In genomic region chr10:127578628-127579305, GRCh38 we compare ENCODE assay signal across 17 cellular contexts. TPM values are rescaled to one million over a fixed set of nuclear protein-coding genes. Genes with fewer than 3 reads are reported as not detected.
A peak's percentile ranks its signal among the peaks of the same experiment; 100 is the strongest.
DNase-seq lines count a peak whose midpoint lies in the region; ATAC-seq and TF ChIP-seq lines count a peak whose summit lies in the region.
"Had no signal": no experiment of that assay in that cellular context is flagged by ENCODE, and none has a peak within 500 bp of the region (broad histone marks: within the 10 kb centered on the region; RNA-seq: fewer than 3 reads in every experiment).

No MANE protein-coding gene starts in this region.

- H3K36me3 Mint-ChIP-seq in activated T-helper 17 cell treated with anti-CD3 and anti-CD28 coated beads, Interleukin-2, amount 50 U/mL, for 72 hours (ENCODE audit: low read depth), result no peaks in the 10 kb centered on the region
- H3K36me3 Mint-ChIP-seq: CD4-positive, CD25-positive, alpha-beta regulatory T cell had no signal

- H3K4me1 ChIP-seq in GM23248 (ENCODE audit: insufficient read depth), result no peaks in the 10 kb centered on the region
- no peaks in the 10 kb centered on the region for H3K4me1 ChIP-seq in right cardiac atrium (ENCODE audit: control insufficient read depth, insufficient read depth, low read length)
- H3K4me1 ChIP-seq in parathyroid adenoma, result no peaks in the 10 kb centered on the region
- H3K4me1 ChIP-seq in BE2C, result no peaks in the 10 kb centered on the region

- H3K4me2 ChIP-seq in GM23248 (ENCODE audit: unreplicated experiment), result no peak overlapping the region
- H3K4me2 ChIP-seq in parathyroid adenoma (ENCODE audit: low read length), result no peak overlapping the region

- H3F3A ChIP-seq in GM23248 (ENCODE audit: insufficient read depth), result no peaks in the 10 kb centered on the region

- H3K9me3 Mint-ChIP-seq in activated T-helper 17 cell treated with anti-CD3 and anti-CD28 coated beads, Interleukin-2, amount 50 U/mL, for 72 hours, result no peaks in the 10 kb centered on the region

- DNase-seq in GM23248 (peak; percentile 23), right cardiac atrium (peak in 1 of 3 donors; percentile 33), BE2C (no peak), NCI-H1436 treated with DMSO at 0.1 percent for 48 hours (lab: John Stamatoyannopoulos, UW) (no peak), T-helper 1 cell (no peak)
- DNase-seq: CD4-positive, CD25-positive, alpha-beta regulatory T cell; EL; H7; NCI-H1092; NCI-H1694; NCI-H510A treated with DMSO at 0.1 percent for 48 hours; SHP77 had no signal

- TF ChIP-seq CTCF in VCaP (conservative IDR thresholded peaks at IDR 0.05) (no peak), parathyroid adenoma (IDR thresholded peaks at IDR 0.05) (no peak), BE2C (IDR thresholded peaks at IDR 0.05; ENCODE audit: low read depth, low read length) (no peak)

- no peaks in the 10 kb centered on the region for H4K20me1 ChIP-seq in GM23248 (ENCODE audit: insufficient read depth)

- H3K9ac ChIP-seq in GM23248 (no peak overlapping the region), parathyroid adenoma (no peak overlapping the region)

- H3K27ac ChIP-seq in GM23248, result no peak overlapping the region
- H3K27ac ChIP-seq in VCaP, result peak overlapping the region; percentile 4; the same call in 1 of the 2 replicates
- peak overlapping the region; percentile 56 for H3K27ac ChIP-seq in right cardiac atrium (ENCODE audit: low read length)
- H3K27ac ChIP-seq in parathyroid adenoma, result peak overlapping the region; percentile 16

- H3K4me1 Mint-ChIP-seq in activated T-helper 17 cell treated with anti-CD3 and anti-CD28 coated beads, Interleukin-2, amount 50 U/mL, for 72 hours, result no peaks in the 10 kb centered on the region
- H3K4me1 Mint-ChIP-seq: CD4-positive, CD25-positive, alpha-beta regulatory T cell had no signal

- ATAC-seq in right cardiac atrium, result no peak
- no peak for ATAC-seq in activated T-helper 17 cell treated with anti-CD3 and anti-CD28 coated beads, Interleukin-2, amount 50 U/mL, for 72 hours (replicated peaks)

- H3K27me3 ChIP-seq in GM23248 (replicated peaks; ENCODE audit: insufficient read depth), result no peaks in the 10 kb centered on the region; the same call in 1 of the 2 replicates
- no peaks in the 10 kb centered on the region for H3K27me3 ChIP-seq in right cardiac atrium (ENCODE audit: control insufficient read depth, insufficient read depth)
- H3K27me3 ChIP-seq in parathyroid adenoma (ENCODE audit: control insufficient read depth, insufficient read depth, low read length), result no peaks in the 10 kb centered on the region
- no peaks in the 10 kb centered on the region for H3K27me3 ChIP-seq in BE2C

- no peak overlapping the region for H3K27ac Mint-ChIP-seq in activated T-helper 17 cell treated with anti-CD3 and anti-CD28 coated beads, Interleukin-2, amount 50 U/mL, for 72 hours
- H3K27ac Mint-ChIP-seq: CD4-positive, CD25-positive, alpha-beta regulatory T cell had no signal

- H3K79me2 ChIP-seq in GM23248 (ENCODE audit: insufficient read depth) (no peaks in the 10 kb centered on the region), parathyroid adenoma (no peaks in the 10 kb centered on the region)

- H3K27me3 Mint-ChIP-seq in activated T-helper 17 cell treated with anti-CD3 and anti-CD28 coated beads, Interleukin-2, amount 50 U/mL, for 72 hours, result no peaks in the 10 kb centered on the region
- H3K27me3 Mint-ChIP-seq: CD4-positive, CD25-positive, alpha-beta regulatory T cell had no signal

- in situ Hi-C loops in GM23248 (cut with MboI), result no loop called here

- H3K9me3 ChIP-seq in GM23248 (ENCODE audit: low read depth) (no peaks in the 10 kb centered on the region), right cardiac atrium (ENCODE audit: control insufficient read depth, low read length) (no peaks in the 10 kb centered on the region), parathyroid adenoma (ENCODE audit: control insufficient read depth, low read length) (no peaks in the 10 kb centered on the region), BE2C (no peaks in the 10 kb centered on the region)

- H3K9me2 ChIP-seq in GM23248 (ENCODE audit: insufficient read depth), result no peaks in the 10 kb centered on the region

- H3K36me3 ChIP-seq in GM23248 (ENCODE audit: low read depth), result no peaks in the 10 kb centered on the region
- no peaks in the 10 kb centered on the region for H3K36me3 ChIP-seq in parathyroid adenoma (ENCODE audit: control insufficient read depth, insufficient read depth, low read length)
- no peaks in the 10 kb centered on the region for H3K36me3 ChIP-seq in BE2C

- H3K4me3 ChIP-seq in GM23248, result no peak overlapping the region
- H3K4me3 ChIP-seq in right cardiac atrium (ENCODE audit: low read length), result no peak overlapping the region
- H3K4me3 ChIP-seq in parathyroid adenoma (ENCODE audit: low read depth, low read length), result no peak overlapping the region
- H3K4me3 ChIP-seq in BE2C (ENCODE audit: low read depth, low read length), result no peak overlapping the region

- intact Hi-C loops in right cardiac atrium (cut with DNase I), result no loop called here

- H2AFZ ChIP-seq in GM23248 (no peak overlapping the region), parathyroid adenoma (no peak overlapping the region)

- no peak overlapping the region for H3K4me3 Mint-ChIP-seq in activated T-helper 17 cell treated with anti-CD3 and anti-CD28 coated beads, Interleukin-2, amount 50 U/mL, for 72 hours
- H3K4me3 Mint-ChIP-seq: CD4-positive, CD25-positive, alpha-beta regulatory T cell had no signal

- WGBS in GM23248 (ENCODE audit: low coverage in 1 of 2, low lambda C conversion rate in 2 of 2, missing lambda C conversion rate in 2 of 2), 2 experiments, result 40 to 44% methylated on average over 13 of the region's 13 CpGs
- WGBS in right cardiac atrium, result 74% methylated on average over 13 of the region's 13 CpGs

RNA-seq across cellular contexts. Expression of gene NPS, which starts 29.7 kb away (rescaled TPM):
- total RNA-seq in GM23248 (2014; rRNA removed; shearing (Covaris generic)), result not detected in 2 replicates
- polyA plus RNA-seq in GM23248 (2016; fragmentation: Nextera tagmentation; extraction: Ambion mirVana) (not detected in 2 replicates), right cardiac atrium (not detected)
- not detected for total RNA-seq in right cardiac atrium
- not detected for polyA plus RNA-seq in BE2C (2012; ENCODE audit: insufficient read depth, insufficient read length, low read depth)
- not detected for total RNA-seq in activated T-helper 17 cell treated with anti-CD3 and anti-CD28 coated beads, Interleukin-2, amount 50 U/mL, for 72 hours
- total RNA-seq: CD4-positive, CD25-positive, alpha-beta regulatory T cell; H7; HT-29; MCF 10A had no signal
- polyA plus RNA-seq: CD4-positive, CD25-positive, alpha-beta regulatory T cell had no signal
